In genomic region chr6:45009547-45009946, GRCh38 we compare ENCODE assay signal across 18 cellular contexts.
"Had no signal": no experiment of that assay in that cellular context is flagged by ENCODE, and none has a peak within 500 bp of the region (broad histone marks: within the 10 kb centered on the region; RNA-seq: fewer than 3 reads in every experiment).

No MANE protein-coding gene starts in this region.

- H3K4me3 ChIP-seq: dorsolateral prefrontal cortex, gastrocnemius medialis, heart left ventricle, right lobe of liver, SK-N-MC, smooth muscle cell, stomach, testis, upper lobe of left lung had no signal

- H3K4me1 Mint-ChIP-seq: immature natural killer cell had no signal

- H3K27ac ChIP-seq: dorsolateral prefrontal cortex, gastrocnemius medialis, heart left ventricle, right lobe of liver, SK-N-MC, stomach, testis, upper lobe of left lung had no signal

- H3K27me3 ChIP-seq: dorsolateral prefrontal cortex, gastrocnemius medialis, heart left ventricle, right lobe of liver, stomach, testis, upper lobe of left lung had no signal

- H3K27ac Mint-ChIP-seq: endodermal cell, immature natural killer cell had no signal

- ATAC-seq: gastrocnemius medialis, heart left ventricle, right lobe of liver had no signal

- H3K36me3 ChIP-seq: right lobe of liver had no signal

- H3K4me3 Mint-ChIP-seq: endodermal cell, immature natural killer cell, neural crest cell had no signal

- H3K4me1 ChIP-seq: gastrocnemius medialis, heart left ventricle, right lobe of liver, stomach, testis, upper lobe of left lung had no signal

- DNase-seq: activated CD4-positive, CD25-positive, alpha-beta regulatory T cell treated with anti-CD3 and anti-CD28 coated beads, Interleukin-2, amount 50 U/mL, for 72 hours; activated CD8-positive, alpha-beta memory T cell treated with anti-CD3 and anti-CD28 coated beads for 24 hours; activated naive CD4-positive, alpha-beta T cell treated with Interleukin-2 at 50 U/mL for 16 hours; dorsolateral prefrontal cortex; endodermal cell; erythroblast; gastrocnemius medialis; heart left ventricle; immature natural killer cell; right lobe of liver; stimulated activated CD4-positive, alpha-beta T cell treated with anti-CD3 and anti-CD28 coated beads, Interleukin-4, amount 100 ng/mL, for 4 hours; stimulated activated CD8-positive, alpha-beta memory T cell treated with anti-CD3 and anti-CD28 coated beads, Interleukin-4, amount 100 ng/mL, for 48 hours; stomach; testis; upper lobe of left lung had no signal

- H3K4me2 ChIP-seq: smooth muscle cell had no signal

- H3K9me3 ChIP-seq: gastrocnemius medialis, right lobe of liver, stomach, testis had no signal
